ENCODE assay signal across 34 cellular contexts in the genomic region with DNA sequence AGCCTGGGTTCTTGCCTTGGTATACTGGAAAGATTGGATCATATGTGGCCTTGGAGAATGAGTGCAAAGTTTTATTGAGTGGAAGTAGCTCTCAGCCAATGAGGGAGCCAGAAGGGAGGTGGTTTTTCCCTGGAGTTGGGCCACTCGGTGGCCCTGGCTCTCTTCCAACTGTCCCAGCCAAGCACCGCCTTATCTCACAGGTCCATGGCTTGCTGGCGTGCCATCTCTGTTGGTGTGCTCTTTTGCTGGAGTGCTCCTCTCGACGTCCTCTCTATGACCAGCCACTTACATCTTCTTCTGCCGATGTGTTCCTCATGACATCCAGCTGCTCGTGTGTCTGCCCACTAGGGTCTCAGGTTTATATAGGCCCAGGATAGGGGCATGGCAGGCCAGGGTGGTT.
"Had no signal": no experiment of that assay in that cellular context is flagged by ENCODE, and none has a peak within 500 bp of the region (broad histone marks: within the 10 kb centered on the region; RNA-seq: fewer than 3 reads in every experiment).

No MANE protein-coding gene starts in this region.

- H3K36me3 ChIP-seq: ascending aorta, brain microvascular endothelial cell, esophagus muscularis mucosa, gastroesophageal sphincter, WERI-Rb-1 had no signal

- H3K4me1 ChIP-seq: gastroesophageal sphincter had no signal

- H3K9me3 ChIP-seq: ascending aorta, esophagus muscularis mucosa, gastroesophageal sphincter had no signal

- H3K27ac ChIP-seq: ascending aorta, brain microvascular endothelial cell, esophagus muscularis mucosa, gastroesophageal sphincter, WERI-Rb-1 had no signal

- H3K27me3 Mint-ChIP-seq: activated B cell treated with CpG ODN at 0.5 μM for 24 hours; activated CD8-positive, alpha-beta memory T cell treated with anti-CD3 and anti-CD28 coated beads, Interleukin-2, amount 10 ng/mL, durations not matched to agents 7 days and 5 days; activated CD8-positive, alpha-beta T cell treated with anti-CD3 and anti-CD28 coated beads for 36 hours; activated naive CD4-positive, alpha-beta T cell treated with anti-CD3 and anti-CD28 coated beads, Interleukin-2, amount 10 ng/mL, durations not matched to agents 7 days and 5 days; activated naive CD8-positive, alpha-beta T cell treated with anti-CD3 and anti-CD28 coated beads, Interleukin-2, amount 10 ng/mL, durations not matched to agents 7 days and 5 days; effector memory CD8-positive, alpha-beta T cell; T-helper 17 cell had no signal

- H3K36me3 Mint-ChIP-seq: activated CD8-positive, alpha-beta memory T cell treated with anti-CD3 and anti-CD28 coated beads, Interleukin-2, amount 10 ng/mL, durations not matched to agents 7 days and 5 days; activated naive CD4-positive, alpha-beta T cell treated with anti-CD3 and anti-CD28 coated beads, Interleukin-2, amount 10 ng/mL, durations not matched to agents 7 days and 5 days; activated naive CD4-positive, alpha-beta T cell treated with anti-CD3 and anti-CD28 coated beads, Interleukin-2, amount 50 U/mL, for 72 hours; activated naive CD8-positive, alpha-beta T cell treated with anti-CD3 and anti-CD28 coated beads, Interleukin-2, amount 10 ng/mL, durations not matched to agents 7 days and 5 days had no signal

- H3K4me1 Mint-ChIP-seq: activated B cell treated with CpG ODN at 0.5 μM for 24 hours; activated CD8-positive, alpha-beta memory T cell treated with anti-CD3 and anti-CD28 coated beads, Interleukin-2, amount 10 ng/mL, durations not matched to agents 7 days and 5 days; activated naive CD4-positive, alpha-beta T cell treated with anti-CD3 and anti-CD28 coated beads, Interleukin-2, amount 10 ng/mL, durations not matched to agents 7 days and 5 days; activated naive CD8-positive, alpha-beta T cell treated with anti-CD3 and anti-CD28 coated beads, Interleukin-2, amount 10 ng/mL, durations not matched to agents 7 days and 5 days; T-helper 17 cell had no signal

- DNase-seq: activated B cell treated with CpG ODN at 0.5 μM for 24 hours; activated CD4-positive, alpha-beta T cell treated with anti-CD3 and anti-CD28 coated beads for 48 hours; activated CD4-positive, alpha-beta T cell treated with anti-CD3 and anti-CD28 coated beads, Interleukin-2, amount 50 U/mL, for 1 hour; activated CD4-positive, alpha-beta T cell treated with anti-CD3 and anti-CD28 coated beads, Interleukin-2, amount 50 U/mL, for 48 hours; activated CD8-positive, alpha-beta memory T cell treated with anti-CD3 and anti-CD28 coated beads, Interleukin-2, amount 10 ng/mL, durations not matched to agents 7 days and 5 days; activated CD8-positive, alpha-beta memory T cell treated with anti-CD3 and anti-CD28 coated beads, Interleukin-2, amount 50 U/mL, for 4 hours; activated CD8-positive, alpha-beta T cell treated with anti-CD3 and anti-CD28 coated beads for 36 hours; activated effector memory CD4-positive, alpha-beta T cell treated with anti-CD3 and anti-CD28 coated beads, Interleukin-2, amount 50 U/mL, for 16 hours; activated naive CD4-positive, alpha-beta T cell; activated naive CD4-positive, alpha-beta T cell treated with anti-CD3 and anti-CD28 coated beads, Interleukin-2, amount 10 ng/mL, durations not matched to agents 7 days and 5 days; activated naive CD8-positive, alpha-beta T cell treated with anti-CD3 and anti-CD28 coated beads, Interleukin-2, amount 10 ng/mL, durations not matched to agents 7 days and 5 days; activated T-cell treated with anti-CD3 and anti-CD28 coated beads, Interleukin-2, amount 50 U/mL, for 1 hour; activated T-cell treated with anti-CD3 and anti-CD28 coated beads, Interleukin-2, amount 50 U/mL, for 48 hours; brain microvascular endothelial cell; cortex of kidney; dermis blood vessel endothelial cell; effector CD4-positive, alpha-beta T cell; effector memory CD8-positive, alpha-beta T cell; erythroblast; foreskin melanocyte; T-helper 1 cell; T-helper 17 cell; T1000; WERI-Rb-1 had no signal

- ATAC-seq: activated CD4-positive, CD25-positive, alpha-beta regulatory T cell treated with anti-CD3 and anti-CD28 coated beads, Interleukin-2, amount 50 U/mL, for 24 hours; activated CD8-positive, alpha-beta memory T cell treated with anti-CD3 and anti-CD28 coated beads, Interleukin-2, amount 10 ng/mL, durations not matched to agents 7 days and 5 days; activated CD8-positive, alpha-beta T cell treated with anti-CD3 and anti-CD28 coated beads for 36 hours; activated naive CD4-positive, alpha-beta T cell treated with anti-CD3 and anti-CD28 coated beads, Interleukin-2, amount 50 U/mL, for 72 hours; effector memory CD8-positive, alpha-beta T cell; gastroesophageal sphincter; T-helper 17 cell had no signal

- FAIRE-seq: bronchial epithelial cell, colon had no signal

- H3K4me3 Mint-ChIP-seq: activated B cell treated with CpG ODN at 0.5 μM for 24 hours; activated CD8-positive, alpha-beta memory T cell treated with anti-CD3 and anti-CD28 coated beads, Interleukin-2, amount 10 ng/mL, durations not matched to agents 7 days and 5 days; activated CD8-positive, alpha-beta T cell treated with anti-CD3 and anti-CD28 coated beads for 36 hours; activated naive CD4-positive, alpha-beta T cell treated with anti-CD3 and anti-CD28 coated beads, Interleukin-2, amount 10 ng/mL, durations not matched to agents 7 days and 5 days; activated naive CD8-positive, alpha-beta T cell treated with anti-CD3 and anti-CD28 coated beads, Interleukin-2, amount 10 ng/mL, durations not matched to agents 7 days and 5 days; activated T-helper 1 cell treated with anti-CD3 and anti-CD28 coated beads, Interleukin-12 subunit alpha, Interleukin-12 subunit beta, Interleukin-2, Interleukin-4 antibody, amounts not matched to agents 30 ng/mL and 10 ng/mL and 1 ng/mL, durations not matched to agents 14 hours and 24 hours and 36 hours; effector memory CD8-positive, alpha-beta T cell; T-helper 17 cell; T-helper 2 cell treated with Interferon-gamma antibody and Interleukin-4, amounts not matched to agents 5 μg/mL and 100 μg/mL, for 36 hours had no signal

- H3K27ac Mint-ChIP-seq: activated B cell treated with CpG ODN at 0.5 μM for 24 hours; activated CD8-positive, alpha-beta memory T cell treated with anti-CD3 and anti-CD28 coated beads, Interleukin-2, amount 10 ng/mL, durations not matched to agents 7 days and 5 days; activated CD8-positive, alpha-beta T cell treated with anti-CD3 and anti-CD28 coated beads for 36 hours; activated naive CD4-positive, alpha-beta T cell treated with anti-CD3 and anti-CD28 coated beads, Interleukin-2, amount 10 ng/mL, durations not matched to agents 7 days and 5 days; activated naive CD4-positive, alpha-beta T cell treated with anti-CD3 and anti-CD28 coated beads, Interleukin-2, amount 50 U/mL, for 72 hours; activated naive CD8-positive, alpha-beta T cell treated with anti-CD3 and anti-CD28 coated beads, Interleukin-2, amount 10 ng/mL, durations not matched to agents 7 days and 5 days; activated T-helper 1 cell treated with anti-CD3 and anti-CD28 coated beads, Interleukin-12 subunit alpha, Interleukin-12 subunit beta, Interleukin-2, Interleukin-4 antibody, amounts not matched to agents 30 ng/mL and 10 ng/mL and 1 ng/mL, durations not matched to agents 14 hours and 24 hours and 36 hours; activated T-helper 2 cell treated with anti-CD3 and anti-CD28 coated beads, Interferon-gamma antibody, Interleukin-2, Interleukin-4, amounts not matched to agents 10 μg/mL and 5 μg/mL and 100 μg/mL, durations not matched to agents 14 hours and 24 hours and 36 hours; effector memory CD8-positive, alpha-beta T cell; T-helper 17 cell; T-helper 2 cell treated with Interferon-gamma antibody and Interleukin-4, amounts not matched to agents 5 μg/mL and 100 μg/mL, for 36 hours had no signal

- H3K9me3 Mint-ChIP-seq: activated B cell treated with CpG ODN at 0.5 μM for 24 hours; activated CD8-positive, alpha-beta T cell treated with anti-CD3 and anti-CD28 coated beads for 36 hours; activated T-helper 1 cell treated with anti-CD3 and anti-CD28 coated beads, Interleukin-12 subunit alpha, Interleukin-12 subunit beta, Interleukin-2, Interleukin-4 antibody, amounts not matched to agents 30 ng/mL and 10 ng/mL and 1 ng/mL, durations not matched to agents 14 hours and 24 hours and 36 hours; activated T-helper 2 cell treated with anti-CD3 and anti-CD28 coated beads, Interferon-gamma antibody, Interleukin-2, Interleukin-4, amounts not matched to agents 10 μg/mL and 5 μg/mL and 100 μg/mL, durations not matched to agents 14 hours and 24 hours and 36 hours had no signal

- H3K27me3 ChIP-seq: ascending aorta, brain microvascular endothelial cell, esophagus muscularis mucosa, gastroesophageal sphincter had no signal

- H3K4me3 ChIP-seq: ascending aorta, esophagus muscularis mucosa, gastroesophageal sphincter had no signal
